In genomic region chr1:17216078-17216477, GRCh38 we compare ENCODE assay signal across 17 cellular contexts. TPM values are rescaled to one million over a fixed set of nuclear protein-coding genes. Genes with fewer than 3 reads are reported as not detected.
"Had no signal": no experiment of that assay in that cellular context is flagged by ENCODE, and none has a peak within 500 bp of the region (broad histone marks: within the 10 kb centered on the region; RNA-seq: fewer than 3 reads in every experiment).

No MANE protein-coding gene starts in this region.

- DNase-seq: activated CD4-positive, alpha-beta memory T cell treated with anti-CD3 and anti-CD28 coated beads, Interleukin-2, amount 10 ng/mL, durations not matched to agents 7 days and 5 days; activated CD4-positive, alpha-beta T cell treated with anti-CD3 and anti-CD28 coated beads for 36 hours; activated gamma-delta T cell treated with Interleukin-2 at 50 U/mL for 16 hours; activated T-cell treated with anti-CD3 and anti-CD28 coated beads, Interleukin-2, amount 50 U/mL, for 48 hours; aorta; gastrocnemius medialis; heart right ventricle; posterior cingulate gyrus; T1000 had no signal

- ATAC-seq: activated CD4-positive, alpha-beta T cell treated with anti-CD3 and anti-CD28 coated beads for 36 hours; gastrocnemius medialis; heart right ventricle; left lobe of liver; stimulated activated memory B cell treated with anti-CD40 and anti-IgM and Interleukin-4, amounts not matched to agents 10 μg/mL and 1 μg/mL and 100 μg/mL, for 72 hours had no signal

- H3K9me3 Mint-ChIP-seq: activated CD4-positive, alpha-beta memory T cell treated with anti-CD3 and anti-CD28 coated beads, Interleukin-2, amount 10 ng/mL, durations not matched to agents 7 days and 5 days; stimulated activated memory B cell treated with anti-CD40 and anti-IgM and Interleukin-4, amounts not matched to agents 10 μg/mL and 1 μg/mL and 100 μg/mL, for 72 hours had no signal

- H3K4me1 ChIP-seq: gastrocnemius medialis had no signal

- H3K36me3 Mint-ChIP-seq: stimulated activated memory B cell treated with anti-CD40 and anti-IgM and Interleukin-4, amounts not matched to agents 10 μg/mL and 1 μg/mL and 100 μg/mL, for 72 hours had no signal

- H3K36me3 ChIP-seq: gastrocnemius medialis, heart right ventricle, right atrium auricular region, tibial nerve had no signal

- H3K4me3 ChIP-seq: gastrocnemius medialis, heart right ventricle, right atrium auricular region, smooth muscle cell, tibial nerve had no signal

- H3K27ac ChIP-seq: gastrocnemius medialis, heart right ventricle, right atrium auricular region, tibial nerve, VCaP had no signal

- H3K27ac Mint-ChIP-seq: activated CD4-positive, alpha-beta memory T cell treated with anti-CD3 and anti-CD28 coated beads, Interleukin-2, amount 10 ng/mL, durations not matched to agents 7 days and 5 days; activated CD4-positive, alpha-beta T cell treated with anti-CD3 and anti-CD28 coated beads for 36 hours; stimulated activated memory B cell treated with anti-CD40 and anti-IgM and Interleukin-4, amounts not matched to agents 10 μg/mL and 1 μg/mL and 100 μg/mL, for 72 hours had no signal

- H3K9me3 ChIP-seq: gastrocnemius medialis, heart right ventricle, right atrium auricular region, tibial nerve had no signal

- H3K4me2 ChIP-seq: smooth muscle cell had no signal

- FAIRE-seq: islet of Langerhans had no signal

- H3K4me3 Mint-ChIP-seq: activated CD4-positive, alpha-beta memory T cell treated with anti-CD3 and anti-CD28 coated beads, Interleukin-2, amount 10 ng/mL, durations not matched to agents 7 days and 5 days; activated CD4-positive, alpha-beta T cell treated with anti-CD3 and anti-CD28 coated beads for 36 hours; stimulated activated memory B cell treated with anti-CD40 and anti-IgM and Interleukin-4, amounts not matched to agents 10 μg/mL and 1 μg/mL and 100 μg/mL, for 72 hours had no signal

RNA-seq across cellular contexts. Expression of gene PADI1, which starts 11.2 kb away (rescaled TPM):
- total RNA-seq: activated CD4-positive, alpha-beta memory T cell treated with anti-CD3 and anti-CD28 coated beads, Interleukin-2, amount 10 ng/mL, durations not matched to agents 7 days and 5 days; activated CD4-positive, alpha-beta T cell treated with anti-CD3 and anti-CD28 coated beads for 36 hours; aorta; gastrocnemius medialis; heart right ventricle; left lobe of liver; mesenteric fat pad; right atrium auricular region; tibial nerve had no signal
- polyA plus RNA-seq: smooth muscle cell had no signal

RNA-seq across cellular contexts. Expression of gene PADI3, which starts 32.8 kb away (rescaled TPM):
- total RNA-seq: activated CD4-positive, alpha-beta memory T cell treated with anti-CD3 and anti-CD28 coated beads, Interleukin-2, amount 10 ng/mL, durations not matched to agents 7 days and 5 days; activated CD4-positive, alpha-beta T cell treated with anti-CD3 and anti-CD28 coated beads for 36 hours; aorta; gastrocnemius medialis; heart right ventricle; left lobe of liver; mesenteric fat pad; right atrium auricular region; smooth muscle cell; tibial nerve had no signal
- polyA plus RNA-seq: aorta, heart right ventricle, smooth muscle cell had no signal
